ENCODE assay signal across 13 cellular contexts in genomic region chr2:39782591-39782990, GRCh38.
"Had no signal": no experiment of that assay in that cellular context is flagged by ENCODE, and none has a peak within 500 bp of the region (broad histone marks: within the 10 kb centered on the region; RNA-seq: fewer than 3 reads in every experiment).

No MANE protein-coding gene starts in this region.

- H3K27me3 ChIP-seq: cardiac muscle cell, transverse colon had no signal

- H3K9me3 ChIP-seq: psoas muscle, transverse colon had no signal

- DNase-seq: activated CD4-positive, alpha-beta memory T cell treated with anti-CD3 and anti-CD28 coated beads for 36 hours; activated CD4-positive, alpha-beta T cell treated with anti-CD3 and anti-CD28 coated beads for 1 hour; activated naive CD4-positive, alpha-beta T cell treated with Interleukin-2 at 50 U/mL for 16 hours; hippocampal formation; kidney glomerular epithelial cell; nephron progenitor cell; psoas muscle; stimulated activated CD4-positive, alpha-beta T cell treated with anti-CD3 and anti-CD28 coated beads, Interleukin-2, amount 100 ng/mL, for 24 hours; stimulated activated naive CD4-positive, alpha-beta T cell; substantia nigra; transverse colon had no signal

- H3K4me3 ChIP-seq: cardiac muscle cell, psoas muscle, transverse colon had no signal

- ATAC-seq: psoas muscle, sciatic nerve had no signal

- H3K4me3 Mint-ChIP-seq: activated CD4-positive, alpha-beta memory T cell treated with anti-CD3 and anti-CD28 coated beads for 36 hours; nephron progenitor cell had no signal

- H3K36me3 ChIP-seq: cardiac muscle cell, transverse colon had no signal

- H3K27ac Mint-ChIP-seq: activated CD4-positive, alpha-beta memory T cell treated with anti-CD3 and anti-CD28 coated beads for 36 hours; nephron progenitor cell had no signal

- H3K9me3 Mint-ChIP-seq: activated CD4-positive, alpha-beta memory T cell treated with anti-CD3 and anti-CD28 coated beads for 36 hours; nephron progenitor cell had no signal

- H3K27ac ChIP-seq: cardiac muscle cell, psoas muscle, transverse colon had no signal
